Comparison of ENCODE assay signal across 18 cellular contexts in genomic region chr4:150280975-150281374, GRCh38.
A peak's percentile ranks its signal among the peaks of the same experiment; 100 is the strongest.
DNase-seq lines count a peak whose midpoint lies in the region; FAIRE-seq and TF ChIP-seq lines count a peak whose summit lies in the region.
"Had no signal": no experiment of that assay in that cellular context is flagged by ENCODE, and none has a peak within 500 bp of the region (broad histone marks: within the 10 kb centered on the region; RNA-seq: fewer than 3 reads in every experiment).

No MANE protein-coding gene starts in this region.

- H3K4me2 ChIP-seq in SK-N-SH (peak overlapping the region; percentile 69), fibroblast of lung (ENCODE audit: extremely low read depth, insufficient read depth, low read length) (peak overlapping the region; percentile 63), osteoblast (ENCODE audit: insufficient read depth, low read length) (peak overlapping the region; percentile 73)

- H3K4me3 ChIP-seq in ACC112 (ENCODE audit: low read depth, low read length) (no peak overlapping the region), SK-N-SH (ENCODE audit: low read depth in 2 of 2, low read length in 1 of 2) (peak overlapping the region in 1 of 2 experiments; percentile 27; a peak in 2 of 4 replicates), fibroblast of lung (replicated peaks in 1 of 4; ENCODE audit: control extremely low read depth in 1 of 4, insufficient read depth in 1 of 4, low read depth in 3 of 4, low read length in 4 of 4) (no peak overlapping the region), osteoblast (ENCODE audit: insufficient read depth, low read length) (no peak overlapping the region)
- H3K4me3 ChIP-seq: colonic mucosa had no signal

- no peaks in the 10 kb centered on the region for H3K27me3 ChIP-seq in ACC112 (ENCODE audit: insufficient read depth, low read length)
- no peaks in the 10 kb centered on the region for H3K27me3 ChIP-seq in SK-N-SH (ENCODE audit: insufficient read depth)
- no peaks in the 10 kb centered on the region for H3K27me3 ChIP-seq in fibroblast of lung (ENCODE audit: control insufficient read depth, insufficient read depth, low read length)
- H3K27me3 ChIP-seq in osteoblast (ENCODE audit: insufficient read depth, low read length): no peaks in the 10 kb centered on the region
- H3K27me3 ChIP-seq: BE2C, colonic mucosa had no signal

- TF ChIP-seq EP300 in SK-N-SH (IDR thresholded peaks at IDR 0.05; ENCODE audit: borderline replicate concordance in 1 of 2, low read depth in 1 of 2, low read length in 1 of 2): no peak

- H3K9me2 ChIP-seq in SK-N-SH: no peaks in the 10 kb centered on the region

- 97% methylated on average over 8 of the region's 8 CpGs for WGBS in SK-N-SH (ENCODE audit: low lambda C conversion rate)

- H3K9me3 ChIP-seq in SK-N-SH (no peaks in the 10 kb centered on the region), fibroblast of lung (ENCODE audit: control insufficient read depth, insufficient read depth, low read depth, low read length) (no peaks in the 10 kb centered on the region), osteoblast (ENCODE audit: low read depth, low read length) (no peaks in the 10 kb centered on the region)
- H3K9me3 ChIP-seq: BE2C, colonic mucosa had no signal

- TF ChIP-seq RAD21 in SK-N-SH (IDR thresholded peaks at IDR 0.05; ENCODE audit: low read length): no peak

- POLR2A ChIA-PET in SK-N-SH (lab: Yijun Ruan, JAX): no interaction called here

- H3K4me1 ChIP-seq in ACC112 (ENCODE audit: control insufficient read depth, insufficient read depth, low read length, unreplicated experiment): peaks cover 28% of the 10 kb centered on the region
- peaks cover 16 to 22% of the 10 kb centered on the region in 2 experiments; a peak in 2 of 4 replicates for H3K4me1 ChIP-seq in SK-N-SH (ENCODE audit: control insufficient read depth in 1 of 2, insufficient read depth in 2 of 2, low read depth in 1 of 2, low read length in 1 of 2)
- H3K4me1 ChIP-seq in fibroblast of lung (ENCODE audit: control insufficient read depth, extremely low read depth, insufficient read depth, low read length): peaks cover 27% of the 10 kb centered on the region
- peaks cover 50% of the 10 kb centered on the region for H3K4me1 ChIP-seq in osteoblast (ENCODE audit: insufficient read depth, low read length)
- H3K4me1 ChIP-seq: colonic mucosa had no signal

- H2AFZ ChIP-seq in ACC112 (ENCODE audit: low read length, unreplicated experiment) (no peak overlapping the region), SK-N-SH (ENCODE audit: low read depth) (no peak overlapping the region; the same call in 1 of the 2 replicates), fibroblast of lung (ENCODE audit: low read length) (no peak overlapping the region), osteoblast (ENCODE audit: low read length) (no peak overlapping the region)

- CTCF ChIA-PET in SK-N-SH (lab: Yijun Ruan, JAX): interaction anchor here (1.0 to 2.6 kb wide), 4 partner anchors 17 to 635 kb away, joined by 3 to 14 read pairs (median 4); no protein-coding TSS in a partner anchor

- H3K36me3 ChIP-seq in ACC112 (ENCODE audit: insufficient read depth, low read length) (peaks cover 3% of the 10 kb centered on the region; the same call in 1 of the 2 replicates), SK-N-SH (replicated peaks in 1 of 2; ENCODE audit: control insufficient read depth in 1 of 2, insufficient read depth in 2 of 2, low read length in 1 of 2) (peaks cover 0 to 6% of the 10 kb centered on the region in 2 experiments), fibroblast of lung (ENCODE audit: control insufficient read depth, insufficient read depth, low read length) (no peaks in the 10 kb centered on the region), osteoblast (ENCODE audit: insufficient read depth, low read length) (peaks cover 8% of the 10 kb centered on the region)
- H3K36me3 ChIP-seq: colonic mucosa had no signal

- peak overlapping the region; percentile 61 for H3K27ac ChIP-seq in ACC112 (ENCODE audit: low read depth, low read length)
- peak overlapping the region; percentile 14 to 83; a peak in 3 of 4 replicates for H3K27ac ChIP-seq in SK-N-SH (ENCODE audit: low read depth in 2 of 2, low read length in 1 of 2)
- peak overlapping the region; percentile 53 for H3K27ac ChIP-seq in fibroblast of lung (ENCODE audit: insufficient read depth, low read length)
- H3K27ac ChIP-seq in osteoblast (ENCODE audit: low read depth, low read length): peak overlapping the region; percentile 98
- H3K27ac ChIP-seq: colonic mucosa, VCaP had no signal

- H4K20me1 ChIP-seq in SK-N-SH (ENCODE audit: insufficient read depth) (no peaks in the 10 kb centered on the region), fibroblast of lung (ENCODE audit: control insufficient read depth, extremely low read depth, insufficient read depth, low read length) (no peaks in the 10 kb centered on the region), osteoblast (ENCODE audit: insufficient read depth, low read length) (no peaks in the 10 kb centered on the region)

- no peaks in the 10 kb centered on the region for H3K79me2 ChIP-seq in ACC112 (ENCODE audit: control insufficient read depth, insufficient read depth, low read length, unreplicated experiment)
- no peaks in the 10 kb centered on the region for H3K79me2 ChIP-seq in SK-N-SH (ENCODE audit: insufficient read depth)
- H3K79me2 ChIP-seq in fibroblast of lung (ENCODE audit: control insufficient read depth, insufficient read depth, low read length): no peaks in the 10 kb centered on the region
- no peaks in the 10 kb centered on the region for H3K79me2 ChIP-seq in osteoblast (ENCODE audit: insufficient read depth, low read length)

- DNase-seq in SK-N-SH: no peak
- no peak for DNase-seq in fibroblast of lung (ENCODE audit: low read depth in 2 of 2)
- DNase-seq in osteoblast (ENCODE audit: insufficient read length, low spot score, missing footprints): no peak
- no peak for DNase-seq in GM19240 (ENCODE audit: insufficient read length, low spot score)
- no peak for DNase-seq in frontal cortex (ENCODE audit: low spot score in 2 of 2)
- no peak for DNase-seq in iPS-NIHi11 (ENCODE audit: low spot score)
- DNase-seq in midbrain (lab: John Stamatoyannopoulos, UW): no peak
- DNase-seq: 8988T; BE2C; Calu3; colonic mucosa; kidney; MM.1S; NCI-H1436 treated with DMSO at 0.1 percent for 48 hours; NCI-H526 treated with DMSO at 0.1 percent for 48 hours; stimulated activated naive CD8-positive, alpha-beta T cell treated with anti-CD3 and anti-CD28 coated beads, Interleukin-15, Interleukin-2, amounts not matched to agents 100 U/mL and 50 U/mL, for 24 hours had no signal

- H3K9ac ChIP-seq in SK-N-SH (peak overlapping the region; percentile 45; the same call in 1 of the 2 replicates), fibroblast of lung (ENCODE audit: insufficient read depth, low read length) (no peak overlapping the region)

- H3F3A ChIP-seq in SK-N-SH (replicated peaks; ENCODE audit: insufficient read depth): peaks cover 27% of the 10 kb centered on the region

- TF ChIP-seq CTCF in SK-N-SH (IDR thresholded peaks at IDR 0.05) (no peak), fibroblast of lung (conservative IDR thresholded peaks at IDR 0.05 in 1 of 2, IDR thresholded peaks at IDR 0.05 in 1 of 2; ENCODE audit: low read depth in 1 of 2, low read length in 2 of 2) (no peak), osteoblast (IDR thresholded peaks at IDR 0.05; ENCODE audit: extremely low read depth, low read depth, low read length) (no peak)

- no peak for FAIRE-seq in frontal cortex (lab: Jason Lieb, UNC)
- FAIRE-seq: kidney had no signal

TF ChIP-seq in SK-N-SH, 30 proteins besides CTCF, POLR2A, EP300 and RAD21 (continues in another document):
- TF ChIP-seq MEF2A (IDR thresholded peaks at IDR 0.05; ENCODE audit: borderline replicate concordance, low read depth) (no peak), REST (IDR thresholded peaks at IDR 0.05; ENCODE audit: low read depth, low read length) (no peak), USF2 (IDR thresholded peaks at IDR 0.05; ENCODE audit: borderline replicate concordance, low read depth, low read length) (no peak), SMC3 (IDR thresholded peaks at IDR 0.05; ENCODE audit: low read depth, low read length) (no peak), RFX5 (IDR thresholded peaks at IDR 0.05; ENCODE audit: low read length) (no peak), RCOR1 (IDR thresholded peaks at IDR 0.05; ENCODE audit: low read length) (no peak)
